ENCODE assay signal across 1 cellular context in the genomic region with DNA sequence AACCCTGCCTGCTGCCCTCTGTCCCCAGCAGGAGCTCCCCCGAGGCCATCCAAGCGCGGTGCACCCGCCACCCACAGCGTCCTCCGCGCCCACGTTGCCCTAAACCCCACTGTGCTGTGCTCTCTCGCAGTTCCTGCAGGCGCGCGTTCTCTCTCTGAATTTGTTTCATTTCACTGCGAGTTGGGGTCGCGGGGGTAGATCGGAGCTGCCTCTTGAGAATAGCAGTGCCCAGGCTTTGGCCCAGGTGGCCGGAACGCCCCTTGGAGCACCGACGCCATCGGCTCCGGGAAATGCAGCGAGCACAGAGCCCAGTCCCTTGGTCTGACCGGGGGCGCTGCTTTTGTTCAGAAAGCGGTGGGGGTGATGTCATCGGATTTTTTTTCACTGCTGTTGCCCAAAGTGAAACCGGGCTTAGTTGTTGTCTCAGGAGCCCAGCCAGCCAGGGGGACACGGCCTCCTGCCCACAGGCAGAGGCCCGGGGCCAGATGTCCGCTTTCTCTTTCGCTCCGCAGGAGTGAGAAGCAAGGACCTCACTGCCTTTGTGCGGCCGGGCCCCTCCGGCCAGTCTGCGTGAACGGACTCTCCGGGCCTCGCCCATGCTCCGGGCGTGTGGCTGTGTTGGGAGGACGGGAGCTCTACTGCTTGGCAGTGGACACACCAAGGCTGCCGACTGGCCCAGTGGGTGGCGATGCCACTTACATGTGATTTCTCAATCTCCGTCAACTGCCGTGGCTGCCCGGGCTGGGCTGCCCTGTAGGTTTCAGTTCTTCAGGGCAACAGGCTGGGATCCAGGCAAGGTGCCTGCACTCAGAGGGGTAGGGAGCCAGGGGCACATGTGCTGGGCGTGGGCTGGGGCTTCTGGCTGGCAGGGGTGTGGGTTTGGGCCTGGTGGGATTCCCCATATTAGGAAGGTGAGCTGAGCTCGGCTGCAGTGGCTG.
A peak's percentile ranks its signal among the peaks of the same experiment; 100 is the strongest.
TF ChIP-seq lines count a peak whose summit lies in the region.

No MANE protein-coding gene starts in this region.

TF ChIP-seq in HepG2, 621 proteins besides CTCF, POLR2A, EP300 and RAD21 (continued from another document and continues in another):
- TF ChIP-seq HBP1 (CRISPR knock-in tag; IDR thresholded peaks at IDR 0.05; ENCODE audit: low read depth) (no peak), ZNF782 (CRISPR knock-in tag; IDR thresholded peaks at IDR 0.05; ENCODE audit: borderline replicate concordance) (no peak), MTF1 (CRISPR knock-in tag; IDR thresholded peaks at IDR 0.05) (no peak), ZNF639 (CRISPR knock-in tag; conservative IDR thresholded peaks at IDR 0.05) (no peak), ZNF616 (CRISPR knock-in tag; IDR thresholded peaks at IDR 0.05; ENCODE audit: low read depth) (no peak; the same call in 1 of the 2 replicates), RBAK (CRISPR knock-in tag; IDR thresholded peaks at IDR 0.05) (no peak), ZFX (CRISPR knock-in tag; IDR thresholded peaks at IDR 0.05; ENCODE audit: low read depth) (peak; percentile 44), SMAD1 (CRISPR knock-in tag; IDR thresholded peaks at IDR 0.05; ENCODE audit: borderline replicate concordance, low read depth) (no peak), CSRNP2 (CRISPR knock-in tag; conservative IDR thresholded peaks at IDR 0.05; ENCODE audit: low read depth) (no peak), SRF (IDR thresholded peaks at IDR 0.05; ENCODE audit: low read depth, low read length) (no peak), ZNF737 (CRISPR knock-in tag; IDR thresholded peaks at IDR 0.05; ENCODE audit: borderline replicate concordance) (no peak), ZNF225 (CRISPR knock-in tag; IDR thresholded peaks at IDR 0.05) (no peak), ZNF567 (CRISPR knock-in tag; IDR thresholded peaks at IDR 0.05; ENCODE audit: borderline replicate concordance) (no peak), ZNF468 (CRISPR knock-in tag; IDR thresholded peaks at IDR 0.05) (no peak), EHMT2 (IDR thresholded peaks at IDR 0.05; ENCODE audit: borderline replicate concordance, low read depth, low read length) (no peak), MATR3 (CRISPR knock-in tag; IDR thresholded peaks at IDR 0.05) (no peak), KLF12 (CRISPR knock-in tag; IDR thresholded peaks at IDR 0.05; ENCODE audit: borderline replicate concordance) (no peak), ZNF142 (CRISPR knock-in tag; IDR thresholded peaks at IDR 0.05) (0 out of 2 replicates have a peak, but pooled peaks have one; percentile 41), MAFK (conservative IDR thresholded peaks at IDR 0.05 in 1 of 2, IDR thresholded peaks at IDR 0.05 in 1 of 2; ENCODE audit: low read length in 2 of 2) (no peak), MIXL1 (CRISPR knock-in tag; IDR thresholded peaks at IDR 0.05) (no peak), ZBTB39 (CRISPR knock-in tag; IDR thresholded peaks at IDR 0.05) (no peak), ZNF33B (CRISPR knock-in tag; IDR thresholded peaks at IDR 0.05) (no peak)
- TF ChIP-seq, protein P1, sequence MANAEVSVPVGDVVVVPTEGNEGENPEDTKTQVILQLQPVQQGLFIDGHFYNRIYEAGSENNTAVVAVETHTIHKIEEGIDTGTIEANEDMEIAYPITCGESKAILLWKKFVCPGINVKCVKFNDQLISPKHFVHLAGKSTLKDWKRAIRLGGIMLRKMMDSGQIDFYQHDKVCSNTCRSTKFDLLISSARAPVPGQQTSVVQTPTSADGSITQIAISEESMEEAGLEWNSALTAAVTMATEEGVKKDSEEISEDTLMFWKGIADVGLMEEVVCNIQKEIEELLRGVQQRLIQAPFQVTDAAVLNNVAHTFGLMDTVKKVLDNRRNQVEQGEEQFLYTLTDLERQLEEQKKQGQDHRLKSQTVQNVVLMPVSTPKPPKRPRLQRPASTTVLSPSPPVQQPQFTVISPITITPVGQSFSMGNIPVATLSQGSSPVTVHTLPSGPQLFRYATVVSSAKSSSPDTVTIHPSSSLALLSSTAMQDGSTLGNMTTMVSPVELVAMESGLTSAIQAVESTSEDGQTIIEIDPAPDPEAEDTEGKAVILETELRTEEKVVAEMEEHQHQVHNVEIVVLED (CRISPR knock-in tag; IDR thresholded peaks at IDR 0.05; ENCODE audit: borderline replicate concordance), result no peak
- TF ChIP-seq, protein P2, sequence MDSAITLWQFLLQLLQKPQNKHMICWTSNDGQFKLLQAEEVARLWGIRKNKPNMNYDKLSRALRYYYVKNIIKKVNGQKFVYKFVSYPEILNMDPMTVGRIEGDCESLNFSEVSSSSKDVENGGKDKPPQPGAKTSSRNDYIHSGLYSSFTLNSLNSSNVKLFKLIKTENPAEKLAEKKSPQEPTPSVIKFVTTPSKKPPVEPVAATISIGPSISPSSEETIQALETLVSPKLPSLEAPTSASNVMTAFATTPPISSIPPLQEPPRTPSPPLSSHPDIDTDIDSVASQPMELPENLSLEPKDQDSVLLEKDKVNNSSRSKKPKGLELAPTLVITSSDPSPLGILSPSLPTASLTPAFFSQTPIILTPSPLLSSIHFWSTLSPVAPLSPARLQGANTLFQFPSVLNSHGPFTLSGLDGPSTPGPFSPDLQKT (CRISPR knock-in tag; IDR thresholded peaks at IDR 0.05; ENCODE audit: borderline replicate concordance), result no peak
- TF ChIP-seq, protein P3, sequence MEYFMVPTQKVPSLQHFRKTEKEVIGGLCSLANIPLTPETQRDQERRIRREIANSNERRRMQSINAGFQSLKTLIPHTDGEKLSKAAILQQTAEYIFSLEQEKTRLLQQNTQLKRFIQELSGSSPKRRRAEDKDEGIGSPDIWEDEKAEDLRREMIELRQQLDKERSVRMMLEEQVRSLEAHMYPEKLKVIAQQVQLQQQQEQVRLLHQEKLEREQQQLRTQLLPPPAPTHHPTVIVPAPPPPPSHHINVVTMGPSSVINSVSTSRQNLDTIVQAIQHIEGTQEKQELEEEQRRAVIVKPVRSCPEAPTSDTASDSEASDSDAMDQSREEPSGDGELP (IDR thresholded peaks at IDR 0.05; ENCODE audit: borderline replicate concordance, low read depth), result 0 out of 2 replicates have a peak, but pooled peaks have one; percentile 5
- TF ChIP-seq, protein P4, sequence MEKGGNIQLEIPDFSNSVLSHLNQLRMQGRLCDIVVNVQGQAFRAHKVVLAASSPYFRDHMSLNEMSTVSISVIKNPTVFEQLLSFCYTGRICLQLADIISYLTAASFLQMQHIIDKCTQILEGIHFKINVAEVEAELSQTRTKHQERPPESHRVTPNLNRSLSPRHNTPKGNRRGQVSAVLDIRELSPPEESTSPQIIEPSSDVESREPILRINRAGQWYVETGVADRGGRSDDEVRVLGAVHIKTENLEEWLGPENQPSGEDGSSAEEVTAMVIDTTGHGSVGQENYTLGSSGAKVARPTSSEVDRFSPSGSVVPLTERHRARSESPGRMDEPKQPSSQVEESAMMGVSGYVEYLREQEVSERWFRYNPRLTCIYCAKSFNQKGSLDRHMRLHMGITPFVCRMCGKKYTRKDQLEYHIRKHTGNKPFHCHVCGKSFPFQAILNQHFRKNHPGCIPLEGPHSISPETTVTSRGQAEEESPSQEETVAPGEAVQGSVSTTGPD (CRISPR knock-in tag; IDR thresholded peaks at IDR 0.05), result no peak
- TF ChIP-seq, protein P5, sequence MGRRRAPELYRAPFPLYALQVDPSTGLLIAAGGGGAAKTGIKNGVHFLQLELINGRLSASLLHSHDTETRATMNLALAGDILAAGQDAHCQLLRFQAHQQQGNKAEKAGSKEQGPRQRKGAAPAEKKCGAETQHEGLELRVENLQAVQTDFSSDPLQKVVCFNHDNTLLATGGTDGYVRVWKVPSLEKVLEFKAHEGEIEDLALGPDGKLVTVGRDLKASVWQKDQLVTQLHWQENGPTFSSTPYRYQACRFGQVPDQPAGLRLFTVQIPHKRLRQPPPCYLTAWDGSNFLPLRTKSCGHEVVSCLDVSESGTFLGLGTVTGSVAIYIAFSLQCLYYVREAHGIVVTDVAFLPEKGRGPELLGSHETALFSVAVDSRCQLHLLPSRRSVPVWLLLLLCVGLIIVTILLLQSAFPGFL (CRISPR knock-in tag; IDR thresholded peaks at IDR 0.05), result no peak
- TF ChIP-seq, protein P6, sequence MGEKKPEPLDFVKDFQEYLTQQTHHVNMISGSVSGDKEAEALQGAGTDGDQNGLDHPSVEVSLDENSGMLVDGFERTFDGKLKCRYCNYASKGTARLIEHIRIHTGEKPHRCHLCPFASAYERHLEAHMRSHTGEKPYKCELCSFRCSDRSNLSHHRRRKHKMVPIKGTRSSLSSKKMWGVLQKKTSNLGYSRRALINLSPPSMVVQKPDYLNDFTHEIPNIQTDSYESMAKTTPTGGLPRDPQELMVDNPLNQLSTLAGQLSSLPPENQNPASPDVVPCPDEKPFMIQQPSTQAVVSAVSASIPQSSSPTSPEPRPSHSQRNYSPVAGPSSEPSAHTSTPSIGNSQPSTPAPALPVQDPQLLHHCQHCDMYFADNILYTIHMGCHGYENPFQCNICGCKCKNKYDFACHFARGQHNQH (CRISPR knock-in tag; IDR thresholded peaks at IDR 0.05), result no peak
